ENCODE assay signal across 10 cellular contexts in the genomic region with DNA sequence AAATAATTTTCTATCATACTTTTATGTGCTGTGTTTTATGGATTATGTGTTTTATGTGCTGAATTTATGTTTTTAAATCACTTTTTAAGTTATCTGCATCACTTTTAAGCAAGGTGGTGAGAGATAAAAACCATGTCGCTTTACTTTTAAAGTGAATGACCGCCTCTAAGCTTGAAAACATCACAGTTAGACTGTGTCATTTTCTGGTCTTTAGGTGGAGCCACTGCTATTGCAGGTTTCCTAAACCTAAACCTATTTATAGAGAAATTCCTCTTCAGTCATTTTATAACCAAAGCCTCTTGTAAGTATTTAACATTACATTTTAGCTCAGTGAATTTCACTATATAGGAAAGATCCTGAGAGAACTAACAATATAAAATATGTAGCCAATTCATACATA. TPM values are rescaled to one million over a fixed set of nuclear protein-coding genes. Genes with fewer than 3 reads are reported as not detected.
DNase-seq lines count a peak whose midpoint lies in the region; ATAC-seq and TF ChIP-seq lines count a peak whose summit lies in the region.
"Had no signal": no experiment of that assay in that cellular context is flagged by ENCODE, and none has a peak within 500 bp of the region (broad histone marks: within the 10 kb centered on the region; RNA-seq: fewer than 3 reads in every experiment).

No MANE protein-coding gene starts in this region.

- BruUV-seq in HCT116 (replicated peaks; lab: Mats Ljungman, UMichigan) (no TSS peak), PC-9 (replicated peaks; lab: Mats Ljungman, UMichigan) (no TSS peak)

- DNase-seq in HCT116 (ENCODE audit: low read depth, low spot score) (no peak), PC-9 (no peak), esophagus muscularis mucosa (ENCODE audit: extremely low spot score) (no peak), substantia nigra (lab: John Stamatoyannopoulos, UW) (no peak), COLO668 (lab: John Stamatoyannopoulos, UW; ENCODE audit: unreplicated experiment) (no peak)
- DNase-seq in activated T-cell treated with anti-CD3 and anti-CD28 coated beads, Interleukin-2, amount 50 U/mL, for 48 hours, result no peak
- DNase-seq: activated CD8-positive, alpha-beta memory T cell treated with anti-CD3 and anti-CD28 coated beads, Interleukin-2, amount 10 ng/mL, durations not matched to agents 7 days and 5 days; NCI-H524 treated with DMSO at 0.1 percent for 48 hours had no signal

- TF ChIP-seq POLR2A in HCT116 (IDR thresholded peaks at IDR 0.05; ENCODE audit: borderline replicate concordance, extremely low read depth, insufficient read depth, insufficient read length), result no peak
- no peak for TF ChIP-seq POLR2A in esophagus muscularis mucosa (IDR thresholded peaks at IDR 0.05; ENCODE audit: low read depth)

- H3K9ac ChIP-seq in HCT116 (ENCODE audit: low read length), result no peak overlapping the region

- TF ChIP-seq RAD21 in HCT116 (IDR thresholded peaks at IDR 0.05; ENCODE audit: low read depth), result peak; percentile 50

- POLR2A ChIA-PET in HCT116 (lab: Charles Lee), result no interaction called here
- POLR2A ChIA-PET in PC-9 (lab: Charles Lee; ENCODE audit: unreplicated experiment), result interaction anchor here (0.6 to 0.7 kb wide), 2 partner anchors 15 to 25 kb away, joined by 6 to 10 read pairs; no protein-coding TSS in a partner anchor

- peaks cover 8 to 12% of the 10 kb centered on the region in 2 experiments for H3K4me1 ChIP-seq in HCT116 (ENCODE audit: control insufficient read depth in 1 of 2, insufficient read depth in 2 of 2, low read length in 2 of 2)
- peaks cover 9% of the 10 kb centered on the region for H3K4me1 ChIP-seq in PC-9 (replicated peaks; ENCODE audit: insufficient read depth)
- H3K4me1 ChIP-seq in esophagus muscularis mucosa, result peaks cover 0 to 11% (median 8%) of the 10 kb centered on the region in 4 donors

- H2AFZ ChIP-seq in HCT116 (ENCODE audit: low read depth, low read length, poor library complexity, severe bottlenecking) (peak overlapping the region; percentile 88), PC-9 (no peak overlapping the region)

- CTCF ChIA-PET in HCT116 (lab: Charles Lee), result interaction anchor here (0.6 kb wide), 1 partner anchor 9 kb away, joined by 3 read pairs; no protein-coding TSS in a partner anchor
- CTCF ChIA-PET in PC-9 (lab: Charles Lee), result interaction anchor here (0.6 to 0.7 kb wide), 2 partner anchors 177 to 691 kb away, joined by 4 to 7 read pairs; partner anchors contain the start of gene RAP1B

- H3K9me2 ChIP-seq in HCT116 (ENCODE audit: insufficient read depth) (no peaks in the 10 kb centered on the region), PC-9 (ENCODE audit: insufficient read depth) (no peaks in the 10 kb centered on the region)

- H3F3A ChIP-seq in PC-9 (ENCODE audit: insufficient read depth, low read depth), result peaks cover 8% of the 10 kb centered on the region; the same call in 1 of the 2 replicates

- H3K9me3 ChIP-seq in HCT116 (ENCODE audit: control insufficient read depth in 1 of 2, insufficient read depth in 1 of 2, low read depth in 1 of 2, low read length in 2 of 2) (no peaks in the 10 kb centered on the region), PC-9 (ENCODE audit: insufficient read depth, low read depth) (no peaks in the 10 kb centered on the region), esophagus muscularis mucosa (no peaks in the 10 kb centered on the region)

- H3K27me3 ChIP-seq in HCT116 (ENCODE audit: insufficient read depth, low read length) (no peaks in the 10 kb centered on the region), PC-9 (ENCODE audit: insufficient read depth, low read depth) (no peaks in the 10 kb centered on the region), esophagus muscularis mucosa (no peaks in the 10 kb centered on the region)

- WGBS in esophagus muscularis mucosa, result 77% methylated on average over 2 of the region's 2 CpGs

- H3K27ac ChIP-seq in HCT116 (ENCODE audit: low read depth, low read length) (peak overlapping the region; percentile 34; the same call in 1 of the 2 replicates), PC-9 (peak overlapping the region; percentile 57), esophagus muscularis mucosa (replicated peaks in 1 of 4) (peak overlapping the region in 3 of 4 donors; percentile 37 to 64 (median 48)), substantia nigra (ENCODE audit: low read depth, low read length, poor library complexity, severe bottlenecking) (peak overlapping the region; percentile 12)

- intact Hi-C loops in HCT116 (cut with micrococcal nuclease), result no loop called here
- intact Hi-C loops in PC-9 (cut with micrococcal nuclease; ENCODE audit: unreplicated experiment), result no loop called here
- intact Hi-C loops in esophagus muscularis mucosa (cut with DNase I), result no loop called here

- TF ChIP-seq EP300 in esophagus muscularis mucosa (IDR thresholded peaks at IDR 0.05), result no peak

- H3K79me2 ChIP-seq in HCT116 (ENCODE audit: insufficient read depth, low read length) (no peaks in the 10 kb centered on the region), PC-9 (ENCODE audit: low read depth) (no peaks in the 10 kb centered on the region)

- ATAC-seq in HCT116 (peak; percentile 44; the same call in 1 of the 2 replicates), GM18909 (IDR thresholded peaks at IDR 0.05; ENCODE audit: poor library complexity, unreplicated experiment) (no peak), HG03571 (IDR thresholded peaks at IDR 0.05; ENCODE audit: unreplicated experiment) (no peak)
- ATAC-seq: activated CD8-positive, alpha-beta memory T cell treated with anti-CD3 and anti-CD28 coated beads, Interleukin-2, amount 10 ng/mL, durations not matched to agents 7 days and 5 days had no signal

- H3K36me3 ChIP-seq in HCT116 (ENCODE audit: control insufficient read depth in 1 of 2, insufficient read depth in 2 of 2, low read length in 2 of 2) (no peaks in the 10 kb centered on the region), PC-9 (ENCODE audit: low read depth) (no peaks in the 10 kb centered on the region), esophagus muscularis mucosa (no peaks in the 10 kb centered on the region)

- H3K4me2 ChIP-seq in HCT116 (ENCODE audit: low read length) (peak overlapping the region; percentile 17; the same call in 1 of the 2 replicates), PC-9 (peak overlapping the region; percentile 19; the same call in 1 of the 2 replicates)

- TF ChIP-seq CTCF in HCT116 (IDR thresholded peaks at IDR 0.05 in 2 of 3, conservative IDR thresholded peaks at IDR 0.05 in 1 of 3; ENCODE audit: borderline replicate concordance in 1 of 3, insufficient read depth in 1 of 3, low read depth in 2 of 3, low read length in 2 of 3) (0 out of 6 replicates have a peak, but pooled peaks of 2 of the 3 experiments have one; percentile 1 to 20), PC-9 (conservative IDR thresholded peaks at IDR 0.05) (no peak), esophagus muscularis mucosa (IDR thresholded peaks at IDR 0.05) (no peak)

- H4K20me1 ChIP-seq in HCT116 (ENCODE audit: insufficient read depth), result no peaks in the 10 kb centered on the region
- no peaks in the 10 kb centered on the region for H4K20me1 ChIP-seq in PC-9 (ENCODE audit: insufficient read depth)

- H3K4me3 ChIP-seq in HCT116 (replicated peaks in 1 of 2; ENCODE audit: low read depth in 1 of 2, low read length in 2 of 2) (no peak overlapping the region), PC-9 (no peak overlapping the region), esophagus muscularis mucosa (no peak overlapping the region)

- RAD21 ChIA-PET in HCT116 (lab: Charles Lee; ENCODE audit: low non-redundant PET in 1 of 2, low total read pairs in 2 of 2, uncharacterized antibody in 2 of 2, unreplicated experiment in 2 of 2), result interaction anchor here in 1 of 2 experiments (0.5 kb wide), 1 partner anchor 370 kb away, joined by 4 read pairs; no protein-coding TSS in a partner anchor

TF ChIP-seq in HCT116, 20 proteins besides CTCF, POLR2A, EP300 and RAD21 (continues in another document):
- no peak for TF ChIP-seq ZFX (IDR thresholded peaks at IDR 0.05)
- TF ChIP-seq EZH2 (IDR thresholded peaks at IDR 0.05), result no peak
- no peak for TF ChIP-seq JUND (IDR thresholded peaks at IDR 0.05)
- no peak for TF ChIP-seq SIN3A (IDR thresholded peaks at IDR 0.05; ENCODE audit: low read depth)
- TF ChIP-seq YY1 (IDR thresholded peaks at IDR 0.05; ENCODE audit: extremely low read depth, insufficient replicate concordance, low read depth, low read length), result no peak
- no peak for TF ChIP-seq CEBPB (IDR thresholded peaks at IDR 0.05; ENCODE audit: low read depth)
- TF ChIP-seq TCF7L2 (IDR thresholded peaks at IDR 0.05; ENCODE audit: borderline replicate concordance, extremely low read depth, insufficient read depth, insufficient read length), result no peak
- no peak for TF ChIP-seq ELF1 (IDR thresholded peaks at IDR 0.05; ENCODE audit: borderline replicate concordance, low read depth)
- no peak for TF ChIP-seq POLR2AphosphoS5 (IDR thresholded peaks at IDR 0.05; ENCODE audit: low read depth, low read length)
- TF ChIP-seq, protein P1, sequence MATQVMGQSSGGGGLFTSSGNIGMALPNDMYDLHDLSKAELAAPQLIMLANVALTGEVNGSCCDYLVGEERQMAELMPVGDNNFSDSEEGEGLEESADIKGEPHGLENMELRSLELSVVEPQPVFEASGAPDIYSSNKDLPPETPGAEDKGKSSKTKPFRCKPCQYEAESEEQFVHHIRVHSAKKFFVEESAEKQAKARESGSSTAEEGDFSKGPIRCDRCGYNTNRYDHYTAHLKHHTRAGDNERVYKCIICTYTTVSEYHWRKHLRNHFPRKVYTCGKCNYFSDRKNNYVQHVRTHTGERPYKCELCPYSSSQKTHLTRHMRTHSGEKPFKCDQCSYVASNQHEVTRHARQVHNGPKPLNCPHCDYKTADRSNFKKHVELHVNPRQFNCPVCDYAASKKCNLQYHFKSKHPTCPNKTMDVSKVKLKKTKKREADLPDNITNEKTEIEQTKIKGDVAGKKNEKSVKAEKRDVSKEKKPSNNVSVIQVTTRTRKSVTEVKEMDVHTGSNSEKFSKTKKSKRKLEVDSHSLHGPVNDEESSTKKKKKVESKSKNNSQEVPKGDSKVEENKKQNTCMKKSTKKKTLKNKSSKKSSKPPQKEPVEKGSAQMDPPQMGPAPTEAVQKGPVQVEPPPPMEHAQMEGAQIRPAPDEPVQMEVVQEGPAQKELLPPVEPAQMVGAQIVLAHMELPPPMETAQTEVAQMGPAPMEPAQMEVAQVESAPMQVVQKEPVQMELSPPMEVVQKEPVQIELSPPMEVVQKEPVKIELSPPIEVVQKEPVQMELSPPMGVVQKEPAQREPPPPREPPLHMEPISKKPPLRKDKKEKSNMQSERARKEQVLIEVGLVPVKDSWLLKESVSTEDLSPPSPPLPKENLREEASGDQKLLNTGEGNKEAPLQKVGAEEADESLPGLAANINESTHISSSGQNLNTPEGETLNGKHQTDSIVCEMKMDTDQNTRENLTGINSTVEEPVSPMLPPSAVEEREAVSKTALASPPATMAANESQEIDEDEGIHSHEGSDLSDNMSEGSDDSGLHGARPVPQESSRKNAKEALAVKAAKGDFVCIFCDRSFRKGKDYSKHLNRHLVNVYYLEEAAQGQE (IDR thresholded peaks at IDR 0.05; ENCODE audit: low read depth), result no peak

RNA-seq across cellular contexts. Expression of gene MDM2, which starts 21.0 kb away (rescaled TPM):
- total RNA-seq in HCT116 (2021; ENCODE audit: unreplicated experiment) (170 TPM), PC-9 (2021) (74.3 and 95.2 TPM in 2 replicates), esophagus muscularis mucosa (10 to 100 TPM; 33.3 to 47.2 (median 40.0) TPM)
- polyA plus RNA-seq in HCT116 (2012), result 33.0 and 35.6 TPM in 2 replicates

RNA-seq across cellular contexts. Expression of gene SLC35E3, which starts 41.0 kb away (rescaled TPM):
- total RNA-seq in HCT116 (2021; ENCODE audit: unreplicated experiment), result 4.9 TPM
- 2.7 and 3.8 TPM in 2 replicates for polyA plus RNA-seq in HCT116 (2012)
- total RNA-seq in PC-9 (2021), result 8.9 and 10.7 TPM in 2 replicates
- 1 to 10 TPM; 1.7 to 4.9 (median 3.1) TPM for total RNA-seq in esophagus muscularis mucosa

Comparison
In these comparisons a context has a peak if more than half of its experiments do, and no peak if none do; other contexts are left out.
1. CTCF ChIP-seq: peak in HCT116 (2 of 3); none in PC-9 (single experiment) and esophagus muscularis mucosa (0 of 3).
2. Peak in every context shown above with its lines, with median percentiles within 50 percentile points of each other: H3K27ac ChIP-seq.